Comparison of ENCODE assay signal across 1 cellular context in genomic region chr11:8910662-8911039, GRCh38.
TF ChIP-seq lines count a peak whose summit lies in the region.

No MANE protein-coding gene starts in this region.

TF ChIP-seq in K562, 482 proteins besides CTCF, POLR2A, EP300 and RAD21:
- TF ChIP-seq SIN3A (IDR thresholded peaks at IDR 0.05; ENCODE audit: borderline replicate concordance in 2 of 2, control insufficient read depth in 1 of 2, low read depth in 2 of 2, low read length in 2 of 2) (0 out of 4 replicates have a peak, but pooled peaks of 1 of the 2 experiments have one; percentile 3), ZNF444 (CRISPR knock-in tag; IDR thresholded peaks at IDR 0.05) (no peak), ZFX (CRISPR knock-in tag; IDR thresholded peaks at IDR 0.05) (no peak), NR2C2 (CRISPR knock-in tag; IDR thresholded peaks at IDR 0.05) (no peak), NR2C2 (tag; IDR thresholded peaks at IDR 0.05) (peak; percentile 90)
